ENCODE assay signal across 8 cellular contexts in genomic region chr2:121532347-121532766, GRCh38. TPM values are rescaled to one million over a fixed set of nuclear protein-coding genes. Genes with fewer than 3 reads are reported as not detected.
A peak's percentile ranks its signal among the peaks of the same experiment; 100 is the strongest.
DNase-seq lines count a peak whose midpoint lies in the region; ATAC-seq and TF ChIP-seq lines count a peak whose summit lies in the region.

No MANE protein-coding gene starts in this region.

- H3K79me2 ChIP-seq in ACC112 (ENCODE audit: control insufficient read depth, insufficient read depth, low read length, unreplicated experiment) = peaks cover 44% of the 10 kb centered on the region
- peaks cover 8% of the 10 kb centered on the region; the same call in 1 of the 2 replicates for H3K79me2 ChIP-seq in H9 (ENCODE audit: insufficient read depth, low read length)
- peaks cover 38% of the 10 kb centered on the region for H3K79me2 ChIP-seq in SU-DHL-6 (ENCODE audit: insufficient read depth, low read length)

- H2AK5ac ChIP-seq in H9 (ENCODE audit: insufficient read length, low read length) = no peak overlapping the region

- H3K79me1 ChIP-seq in H9 (ENCODE audit: insufficient read depth, low read depth, low read length, poor library complexity, severe bottlenecking) = peaks cover 7% of the 10 kb centered on the region

- no peaks in the 10 kb centered on the region; the same call in 1 of the 2 replicates for H3K27me3 Mint-ChIP-seq in H9 (ENCODE audit: low read depth)
- no peaks in the 10 kb centered on the region for H3K27me3 Mint-ChIP-seq in effector memory CD8-positive, alpha-beta T cell

- no peak overlapping the region for H3K4ac ChIP-seq in H9 (ENCODE audit: low read depth, low read length)

- H3K36me3 Mint-ChIP-seq in H9 (ENCODE audit: insufficient read depth in 1 of 3, low read depth in 3 of 3) = peaks cover 0 to 11% (median 5%) of the 10 kb centered on the region in 3 experiments; a peak in 4 of 7 replicates
- H3K36me3 Mint-ChIP-seq in effector memory CD8-positive, alpha-beta T cell (ENCODE audit: insufficient read depth) = peaks cover 24% of the 10 kb centered on the region

- peaks cover 38 to 44% of the 10 kb centered on the region in 2 experiments for H3K4me1 Mint-ChIP-seq in H9
- peaks cover 25 to 34% of the 10 kb centered on the region in 2 donors for H3K4me1 Mint-ChIP-seq in effector memory CD8-positive, alpha-beta T cell (ENCODE audit: low read depth in 2 of 2)

- no CpG with 5 or more reads among the region's 4 CpGs for WGBS in H9 (ENCODE audit: extremely low coverage, insufficient read length, low lambda C conversion rate)

- no peak overlapping the region for H3K23ac ChIP-seq in H9 (ENCODE audit: insufficient read length, low read depth, low read length)

- H3K4me1 ChIP-seq in ACC112 (ENCODE audit: control insufficient read depth, insufficient read depth, low read length, unreplicated experiment) (peaks cover 25% of the 10 kb centered on the region), H9 (ENCODE audit: insufficient read depth, low read length) (no peaks in the 10 kb centered on the region; the same call in 1 of the 2 replicates)

- no peak overlapping the region for H3T11ph ChIP-seq in H9 (ENCODE audit: low read length)

- H3K9me2 ChIP-seq in SU-DHL-6 (replicated peaks; ENCODE audit: insufficient read depth, low read length) = no peaks in the 10 kb centered on the region

- H3K4me3 Mint-ChIP-seq in H9 = peak overlapping the region in 1 of 2 experiments; percentile 21; a peak in 3 of 5 replicates
- H3K4me3 Mint-ChIP-seq in effector memory CD8-positive, alpha-beta T cell = no peak overlapping the region

- H3K36me3 ChIP-seq in ACC112 (ENCODE audit: insufficient read depth, low read length) (peaks cover under 1% of the 10 kb centered on the region; the same call in 1 of the 2 replicates), SU-DHL-6 (ENCODE audit: low read length) (no peaks in the 10 kb centered on the region)

- H4K20me1 ChIP-seq in H9 (ENCODE audit: control insufficient read depth, insufficient read depth, insufficient read length) (no peaks in the 10 kb centered on the region), SU-DHL-6 (ENCODE audit: low read depth, low read length) (no peaks in the 10 kb centered on the region)

- no peak overlapping the region for H3K14ac ChIP-seq in H9 (ENCODE audit: insufficient read depth, low read length)

- no peak overlapping the region for H2BK120ac ChIP-seq in H9 (ENCODE audit: low read depth, low read length, poor library complexity, severe bottlenecking)

- H3K9ac ChIP-seq in H9 (ENCODE audit: extremely low read depth, insufficient read length, low read length) (no peak overlapping the region), SU-DHL-6 (ENCODE audit: low read length) (0 out of 2 replicates have a peak overlapping the region, but pooled peaks have one; percentile 18)

- no peaks in the 10 kb centered on the region for H3K9me3 ChIP-seq in H9 (ENCODE audit: control insufficient read depth, low read depth, low read length)
- H3K9me3 ChIP-seq in SU-DHL-6 (ENCODE audit: insufficient read depth, low read length) = no peaks in the 10 kb centered on the region

- ATAC-seq in GM19467 (IDR thresholded peaks at IDR 0.05; ENCODE audit: unreplicated experiment) (no peak), GM19397 (IDR thresholded peaks at IDR 0.05; ENCODE audit: unreplicated experiment) (no peak)
- no peak for ATAC-seq in effector memory CD8-positive, alpha-beta T cell (replicated peaks)

- no peak overlapping the region for H3K56ac ChIP-seq in H9 (ENCODE audit: insufficient read length, low read depth, low read length)

- H4K8ac ChIP-seq in H9 (replicated peaks; ENCODE audit: insufficient read length, low read depth, low read length) = no peak overlapping the region

- no peak overlapping the region for H4K5ac ChIP-seq in H9 (ENCODE audit: insufficient read length, low read depth, low read length)

- no peak overlapping the region for H2AFZ ChIP-seq in ACC112 (ENCODE audit: low read length, unreplicated experiment)
- no peak overlapping the region for H2AFZ ChIP-seq in H9 (ENCODE audit: low read length)
- no peak overlapping the region for H2AFZ ChIP-seq in SU-DHL-6 (ENCODE audit: low read depth, low read length, severe bottlenecking)

- H3K4me3 ChIP-seq in ACC112 (ENCODE audit: low read depth, low read length) (peak overlapping the region; percentile 15; the same call in 1 of the 2 replicates), SU-DHL-6 (ENCODE audit: insufficient read depth, low read length, poor library complexity, severe bottlenecking) (no peak overlapping the region)

- H3K23me2 ChIP-seq in H9 (ENCODE audit: insufficient read length, low read depth, low read length, poor library complexity, severe bottlenecking) = peaks cover 3% of the 10 kb centered on the region

- H3K27ac ChIP-seq in ACC112 (ENCODE audit: low read depth, low read length) (peak overlapping the region; percentile 47), H9 (ENCODE audit: insufficient read length, low read depth, low read length) (no peak overlapping the region), SU-DHL-6 (ENCODE audit: low read depth, low read length) (peak overlapping the region; percentile 98; the same call in 1 of the 2 replicates)

- no peak overlapping the region for H2BK5ac ChIP-seq in H9 (ENCODE audit: insufficient read length, low read length)

- no peak overlapping the region for H3K18ac ChIP-seq in H9 (ENCODE audit: insufficient read length, low read depth, low read length)

- H3K4me2 ChIP-seq in H9 (ENCODE audit: insufficient read depth, insufficient read length, low read length) (no peak overlapping the region), SU-DHL-6 (ENCODE audit: low read depth, low read length, poor library complexity, severe bottlenecking) (peak overlapping the region; percentile 96)

- H3F3A ChIP-seq in SU-DHL-6 (ENCODE audit: insufficient read depth) = peaks cover 28% of the 10 kb centered on the region

- no peak overlapping the region for H2BK15ac ChIP-seq in H9 (ENCODE audit: low read depth, low read length)

- no peaks in the 10 kb centered on the region for H3K27me3 ChIP-seq in ACC112 (ENCODE audit: insufficient read depth, low read length)
- H3K27me3 ChIP-seq in H9 (ENCODE audit: insufficient read depth, low read length) = no peaks in the 10 kb centered on the region
- no peaks in the 10 kb centered on the region for H3K27me3 ChIP-seq in SU-DHL-6 (ENCODE audit: low read length)

- no peaks in the 10 kb centered on the region; a peak in 1 of 5 replicates for H3K9me3 Mint-ChIP-seq in H9
- H3K9me3 Mint-ChIP-seq in effector memory CD8-positive, alpha-beta T cell = no peaks in the 10 kb centered on the region

- H4K91ac ChIP-seq in H9 (ENCODE audit: insufficient read length, low read depth, low read length) = no peak overlapping the region

- H2BK20ac ChIP-seq in H9 (ENCODE audit: low read depth, low read length, poor library complexity, severe bottlenecking) = no peak overlapping the region

- DNase-seq in H9 (no peak), hepatic stellate cell (ENCODE audit: low spot score) (peak; percentile 40), T1000 (lab: John Stamatoyannopoulos, UW) (no peak)
- no peak for DNase-seq in effector memory CD8-positive, alpha-beta T cell

- no peak for TF ChIP-seq CTCF in H9 (conservative IDR thresholded peaks at IDR 0.05)
- no peak for TF ChIP-seq CTCF in SU-DHL-6 (IDR thresholded peaks at IDR 0.05; ENCODE audit: insufficient read depth, low read length, poor library complexity, severe bottlenecking)

- H3K27ac Mint-ChIP-seq in H9 = peak overlapping the region in 2 of 3 experiments; percentile 54 to 86; a peak in 4 of 7 replicates
- peak overlapping the region in 1 of 2 donors; percentile 32 for H3K27ac Mint-ChIP-seq in effector memory CD8-positive, alpha-beta T cell

- no peak overlapping the region for H2BK12ac ChIP-seq in H9 (ENCODE audit: insufficient read length, low read depth, low read length)

RNA-seq across cellular contexts. Expression of gene RNU4ATAC, which starts 1.7 kb away (rescaled TPM):
- not detected in 2 replicates for total RNA-seq in H9 (2021)
